33 cellular contexts compared by ENCODE assay signal in genomic region chr9:82054264-82055015, GRCh38.
"Had no signal": no experiment of that assay in that cellular context is flagged by ENCODE, and none has a peak within 500 bp of the region (broad histone marks: within the 10 kb centered on the region; RNA-seq: fewer than 3 reads in every experiment).

No MANE protein-coding gene starts in this region.

- H3K9me3 ChIP-seq: adrenal gland, body of pancreas, breast epithelium had no signal

- ATAC-seq: activated CD8-positive, alpha-beta T cell treated with anti-CD3 and anti-CD28 coated beads for 36 hours; activated naive CD4-positive, alpha-beta T cell treated with anti-CD3 and anti-CD28 coated beads, Interleukin-2, amount 50 U/mL, for 72 hours; activated T-cell treated with anti-CD3 and anti-CD28 coated beads, Interleukin-2, amount 50 U/mL, for 4 hours; activated T-cell treated with anti-CD3 and anti-CD28 coated beads, Interleukin-2, amount 50 U/mL, for 72 hours; activated T-helper 17 cell treated with anti-CD3 and anti-CD28 coated beads, Interleukin-2, amount 50 U/mL, for 72 hours; body of pancreas had no signal

- H3K4me1 ChIP-seq: adrenal gland, body of pancreas, breast epithelium had no signal

- H3K4me3 ChIP-seq: adrenal gland, body of pancreas, breast epithelium had no signal

- H3K27me3 ChIP-seq: adrenal gland, body of pancreas, brain microvascular endothelial cell, breast epithelium had no signal

- H3K36me3 ChIP-seq: adrenal gland, brain microvascular endothelial cell, breast epithelium had no signal

- H3K27ac ChIP-seq: adrenal gland, body of pancreas, brain microvascular endothelial cell, breast epithelium, VCaP had no signal

- DNase-seq: activated B cell treated with CpG ODN at 0.5 μM for 24 hours; activated CD4-positive, alpha-beta memory T cell treated with anti-CD3 and anti-CD28 coated beads for 36 hours; activated CD4-positive, alpha-beta T cell treated with anti-CD3 and anti-CD28 coated beads for 4 hours; activated CD4-positive, alpha-beta T cell treated with anti-CD3 and anti-CD28 coated beads, Interleukin-2, amount 10 ng/mL, durations not matched to agents 24 days and 14 days; activated CD4-positive, alpha-beta T cell treated with anti-CD3 and anti-CD28 coated beads, Interleukin-2, amount 50 U/mL, for 1 hour; activated CD4-positive, alpha-beta T cell treated with anti-CD3 and anti-CD28 coated beads, Interleukin-2, amount 50 U/mL, for 4 hours; activated CD4-positive, CD25-positive, alpha-beta regulatory T cell treated with anti-CD3 and anti-CD28 coated beads, Interleukin-2, amount 50 U/mL, for 72 hours; activated CD8-positive, alpha-beta memory T cell treated with anti-CD3 and anti-CD28 coated beads, Interleukin-2, amount 50 U/mL, for 4 hours; activated CD8-positive, alpha-beta T cell treated with anti-CD3 and anti-CD28 coated beads for 36 hours; activated effector memory CD4-positive, alpha-beta T cell treated with anti-CD3 and anti-CD28 coated beads, Interleukin-2, amount 50 U/mL, for 16 hours; activated gamma-delta T cell treated with Interleukin-2 at 50 U/mL for 16 hours; activated naive CD4-positive, alpha-beta T cell; activated naive CD4-positive, alpha-beta T cell treated with anti-CD3 and anti-CD28 coated beads for 36 hours; activated naive CD4-positive, alpha-beta T cell treated with anti-CD3 and anti-CD28 coated beads, Interleukin-2, amount 50 U/mL, for 16 hours; activated naive CD8-positive, alpha-beta T cell treated with anti-CD3 and anti-CD28 coated beads for 36 hours; activated T-cell treated with anti-CD3 and anti-CD28 coated beads for 4 hours; activated T-cell treated with anti-CD3 and anti-CD28 coated beads, Interleukin-2, amount 50 U/mL, for 1 hour; activated T-cell treated with anti-CD3 and anti-CD28 coated beads, Interleukin-2, amount 50 U/mL, for 4 hours; activated T-cell treated with anti-CD3 and anti-CD28 coated beads, Interleukin-2, amount 50 U/mL, for 72 hours; adrenal gland; amniotic stem cell; aorta; body of pancreas; brain microvascular endothelial cell; central memory CD4-positive, alpha-beta T cell; SW 1271; T-helper 1 cell; T-helper 2 cell; T-helper 9 cell had no signal
